In genomic region chr5:112862085-112862484, GRCh38 we compare ENCODE assay signal across 8 cellular contexts. TPM values are rescaled to one million over a fixed set of nuclear protein-coding genes. Genes with fewer than 3 reads are reported as not detected.
DNase-seq lines count a peak whose midpoint lies in the region; ATAC-seq and TF ChIP-seq lines count a peak whose summit lies in the region.

No MANE protein-coding gene starts in this region.

- CTCF ChIA-PET in RWPE1 (lab: Yijun Ruan, JAX), result interaction anchor here (0.6 to 0.8 kb wide), 2 partner anchors 12 to 106 kb away, joined by 3 read pairs; no protein-coding TSS in a partner anchor

- no peak overlapping the region for H3K27ac ChIP-seq in RWPE1
- peak overlapping the region in 2 of 4 donors; percentile 90 to 91 for H3K27ac ChIP-seq in esophagus squamous epithelium
- H3K27ac ChIP-seq in sigmoid colon, result peak overlapping the region; percentile 79 to 92 (median 86)

- in situ Hi-C loops in GM13977 (cut with MboI; ENCODE audit: low pct_unique_long_range_greater_than_20kb, low sequenced_read_pairs, unreplicated experiment), result no loop called here

- H3K9me3 ChIP-seq in esophagus squamous epithelium (no peaks in the 10 kb centered on the region), sigmoid colon (no peaks in the 10 kb centered on the region)

- H3K27me3 ChIP-seq in esophagus squamous epithelium, result no peaks in the 10 kb centered on the region
- no peaks in the 10 kb centered on the region for H3K27me3 ChIP-seq in sigmoid colon

- ATAC-seq in HG03520 (IDR thresholded peaks at IDR 0.05; ENCODE audit: unreplicated experiment) (no peak), GM21367 (IDR thresholded peaks at IDR 0.05; ENCODE audit: unreplicated experiment) (no peak)

- intact Hi-C loops in esophagus squamous epithelium (cut with DNase I) (no loop called here), sigmoid colon (cut with DNase I) (loop anchor here (10.0 kb wide), 1 partner anchor 157 kb away; no protein-coding TSS in a partner anchor)

- 46 to 51% methylated on average over 9 of the region's 9 CpGs for WGBS in esophagus squamous epithelium, 2 donors
- WGBS in sigmoid colon, 2 donors, result 55 to 60% methylated on average over 9 of the region's 9 CpGs

- H3K4me1 ChIP-seq in esophagus squamous epithelium, result peaks cover 10 to 32% (median 17%) of the 10 kb centered on the region in 3 donors
- peaks cover 0 to 33% (median 29%) of the 10 kb centered on the region in 4 donors for H3K4me1 ChIP-seq in sigmoid colon

- TF ChIP-seq CTCF in GM12875 (IDR thresholded peaks at IDR 0.05; ENCODE audit: borderline replicate concordance, insufficient read depth, low read depth, low read length), result no peak
- TF ChIP-seq CTCF in RWPE1 (conservative IDR thresholded peaks at IDR 0.05; ENCODE audit: low read depth), result no peak
- TF ChIP-seq CTCF in esophagus squamous epithelium (IDR thresholded peaks at IDR 0.05), result no peak
- no peak for TF ChIP-seq CTCF in sigmoid colon (IDR thresholded peaks at IDR 0.05)
- TF ChIP-seq CTCF in GM13977 (IDR thresholded peaks at IDR 0.05; ENCODE audit: extremely low read depth, insufficient read depth, missing control alignments), result no peak

- POLR2A ChIA-PET in RWPE1 (lab: Yijun Ruan, JAX; ENCODE audit: low non-redundant PET), result no interaction called here

- H3K36me3 ChIP-seq in esophagus squamous epithelium, result peaks cover 0 to 39% (median 9%) of the 10 kb centered on the region in 3 donors
- peaks cover 0 to 33% (median 11%) of the 10 kb centered on the region in 4 donors for H3K36me3 ChIP-seq in sigmoid colon

- H3K4me3 ChIP-seq in GM12875 (ENCODE audit: low read depth, low read length) (peak overlapping the region; percentile 89), esophagus squamous epithelium (peak overlapping the region; percentile 80 to 96 (median 88)), sigmoid colon (peak overlapping the region; percentile 77 to 92 (median 87))

- no peak for TF ChIP-seq EP300 in sigmoid colon (IDR thresholded peaks at IDR 0.05)

- peak; percentile 27 for DNase-seq in RWPE1 (ENCODE audit: low spot score)
- DNase-seq in esophagus squamous epithelium (lab: John Stamatoyannopoulos, UW), result no peak
- DNase-seq in sigmoid colon, result no peak
- no peak for DNase-seq in islet precursor cell
- no peak for DNase-seq in GM13977 (ENCODE audit: low spot score)

- TF ChIP-seq POLR2A in esophagus squamous epithelium (IDR thresholded peaks at IDR 0.05) (no peak), sigmoid colon (IDR thresholded peaks at IDR 0.05) (no peak)

RNA-seq across cellular contexts. Expression of gene SRP19, which starts 1.0 kb away (rescaled TPM):
- 10 to 100 TPM; 34.3 to 81.0 (median 52.5) TPM for total RNA-seq in esophagus squamous epithelium
- 10 to 100 TPM; 37.1 to 58.2 (median 55.8) TPM for total RNA-seq in sigmoid colon
- polyA plus RNA-seq in sigmoid colon, result 10 to 100 TPM; 54.1 to 78.6 (median 67.5) TPM

RNA-seq across cellular contexts. Expression of gene REEP5, which starts 59.9 kb away (rescaled TPM):
- total RNA-seq in esophagus squamous epithelium, result 10 to 100 TPM; 25.5 to 60.8 (median 36.1) TPM
- 10 to 100 TPM; 67.6 to 86.0 (median 71.8) TPM for total RNA-seq in sigmoid colon
- polyA plus RNA-seq in sigmoid colon, result 10 to 100 TPM; 17.4 to 44.1 (median 19.0) TPM
